18 cellular contexts compared by ENCODE assay signal in the genomic region with DNA sequence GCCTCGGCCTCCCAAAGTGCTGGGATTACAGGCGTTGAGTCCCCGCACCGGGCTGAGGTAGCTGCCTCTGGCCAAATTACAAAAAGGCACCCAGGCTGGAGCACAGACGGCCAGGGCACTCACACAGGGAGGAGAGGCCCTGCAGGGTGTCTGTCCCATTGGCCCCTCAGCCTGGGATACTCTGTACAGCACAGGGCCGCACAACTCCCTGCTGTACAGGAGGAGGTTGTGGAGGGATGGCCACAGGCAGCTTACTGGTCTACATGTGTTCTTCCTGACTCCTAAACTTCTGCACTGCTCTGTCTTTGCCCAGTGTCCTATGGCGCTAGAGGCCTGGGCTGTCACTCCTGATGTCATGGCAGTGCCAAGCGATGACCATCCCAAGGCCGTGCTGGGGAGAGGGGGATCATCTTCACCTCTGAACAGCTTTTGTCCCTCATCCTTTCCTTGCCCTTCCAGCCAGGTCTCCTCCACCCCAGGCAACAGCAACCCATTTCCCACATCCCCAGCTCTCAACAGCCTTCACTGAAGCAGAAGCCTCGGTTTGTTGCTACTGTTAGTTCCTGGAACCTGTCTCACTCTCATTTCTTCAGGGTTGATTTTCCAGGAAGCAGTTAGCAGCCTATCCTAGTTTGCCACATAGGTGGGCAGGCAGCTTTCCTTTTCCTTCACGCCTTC. TPM values are rescaled to one million over a fixed set of nuclear protein-coding genes. Genes with fewer than 3 reads are reported as not detected.
A peak's percentile ranks its signal among the peaks of the same experiment; 100 is the strongest.
DNase-seq lines count a peak whose midpoint lies in the region; ATAC-seq and TF ChIP-seq lines count a peak whose summit lies in the region.
"Had no signal": no experiment of that assay in that cellular context is flagged by ENCODE, and none has a peak within 500 bp of the region (broad histone marks: within the 10 kb centered on the region; RNA-seq: fewer than 3 reads in every experiment).

No MANE protein-coding gene starts in this region.

- H3K36me3 ChIP-seq in endodermal cell (ENCODE audit: control insufficient read depth, insufficient read depth, low read length) (peaks cover 14% of the 10 kb centered on the region), testis (ENCODE audit: low read depth, missing control alignments) (no peaks in the 10 kb centered on the region)

- H3K9me3 Mint-ChIP-seq in activated CD4-positive, alpha-beta memory T cell treated with anti-CD3 and anti-CD28 coated beads, Interleukin-2, amount 10 ng/mL, durations not matched to agents 7 days and 5 days = no peaks in the 10 kb centered on the region
- no peaks in the 10 kb centered on the region for H3K9me3 Mint-ChIP-seq in activated CD4-positive, alpha-beta memory T cell treated with anti-CD3 and anti-CD28 coated beads for 36 hours
- H3K9me3 Mint-ChIP-seq in T-cell (no peaks in the 10 kb centered on the region), endodermal cell (peaks cover 21% of the 10 kb centered on the region)
- H3K9me3 Mint-ChIP-seq in stimulated activated naive B cell treated with anti-CD40 and anti-IgM and Interleukin-4, amounts not matched to agents 10 μg/mL and 1 μg/mL and 100 μg/mL, for 72 hours = peaks cover 0 to 2% of the 10 kb centered on the region in 2 donors
- H3K9me3 Mint-ChIP-seq: natural killer cell had no signal

- POLR2A ChIA-PET in activated CD4-positive, alpha-beta memory T cell treated with anti-CD3 and anti-CD28 coated beads, Interleukin-2, amount 10 ng/mL, durations not matched to agents 7 days and 5 days (lab: Charles Lee) = no interaction called here
- POLR2A ChIA-PET in activated CD4-positive, alpha-beta memory T cell treated with anti-CD3 and anti-CD28 coated beads for 36 hours (lab: Charles Lee) = no interaction called here
- POLR2A ChIA-PET in T-cell (lab: Charles Lee) = interaction anchor here in 1 of 2 donors (0.7 kb wide), 1 partner anchor 13 kb away, joined by 5 read pairs; no protein-coding TSS in a partner anchor

- no peaks in the 10 kb centered on the region for H3K27me3 Mint-ChIP-seq in activated CD4-positive, alpha-beta memory T cell treated with anti-CD3 and anti-CD28 coated beads, Interleukin-2, amount 10 ng/mL, durations not matched to agents 7 days and 5 days
- no peaks in the 10 kb centered on the region for H3K27me3 Mint-ChIP-seq in activated CD4-positive, alpha-beta memory T cell treated with anti-CD3 and anti-CD28 coated beads for 36 hours
- no peaks in the 10 kb centered on the region for H3K27me3 Mint-ChIP-seq in T-cell
- H3K27me3 Mint-ChIP-seq in endodermal cell (ENCODE audit: insufficient read depth) = no peaks in the 10 kb centered on the region
- H3K27me3 Mint-ChIP-seq in stimulated activated naive B cell treated with anti-CD40 and anti-IgM and Interleukin-4, amounts not matched to agents 10 μg/mL and 1 μg/mL and 100 μg/mL, for 72 hours = no peaks in the 10 kb centered on the region

- no peaks in the 10 kb centered on the region for H3K27me3 ChIP-seq in endodermal cell (ENCODE audit: control insufficient read depth, insufficient read depth, low read length, poor library complexity, severe bottlenecking)
- no peaks in the 10 kb centered on the region for H3K27me3 ChIP-seq in testis
- H3K27me3 ChIP-seq: body of pancreas had no signal

- peaks cover 36% of the 10 kb centered on the region for H3K4me1 Mint-ChIP-seq in activated CD4-positive, alpha-beta memory T cell treated with anti-CD3 and anti-CD28 coated beads, Interleukin-2, amount 10 ng/mL, durations not matched to agents 7 days and 5 days
- H3K4me1 Mint-ChIP-seq in activated CD4-positive, alpha-beta memory T cell treated with anti-CD3 and anti-CD28 coated beads for 36 hours (ENCODE audit: low read depth) = peaks cover 23% of the 10 kb centered on the region
- H3K4me1 Mint-ChIP-seq in T-cell (peaks cover 25 to 28% (median 28%) of the 10 kb centered on the region in 3 donors), endodermal cell (peaks cover 30% of the 10 kb centered on the region)
- H3K4me1 Mint-ChIP-seq in stimulated activated naive B cell treated with anti-CD40 and anti-IgM and Interleukin-4, amounts not matched to agents 10 μg/mL and 1 μg/mL and 100 μg/mL, for 72 hours = peaks cover 11 to 25% of the 10 kb centered on the region in 2 donors

- intact Hi-C loops in activated CD4-positive, alpha-beta memory T cell treated with anti-CD3 and anti-CD28 coated beads for 36 hours (cut with micrococcal nuclease) = loop anchor here (10.0 kb wide), 3 partner anchors 112 to 752 kb away; a partner anchor contains a TSS
- intact Hi-C loops in testis (cut with DNase I; ENCODE audit: low total_unique reads) = no loop called here

- no peak for DNase-seq in activated CD4-positive, alpha-beta memory T cell treated with anti-CD3 and anti-CD28 coated beads, Interleukin-2, amount 10 ng/mL, durations not matched to agents 7 days and 5 days
- no peak for DNase-seq in activated CD4-positive, alpha-beta memory T cell treated with anti-CD3 and anti-CD28 coated beads for 36 hours
- DNase-seq in T-cell (no peak), endodermal cell (peak; percentile 49), GM03348 (ENCODE audit: low spot score) (no peak), testis (no peak), COLO829 (ENCODE audit: low spot score) (no peak)
- no peak for DNase-seq in stimulated activated naive B cell treated with anti-CD40 and anti-IgM and Interleukin-4, amounts not matched to agents 10 μg/mL and 1 μg/mL and 100 μg/mL, for 72 hours
- DNase-seq: activated naive CD4-positive, alpha-beta T cell treated with anti-CD3 and anti-CD28 coated beads, Interleukin-2, amount 50 U/mL, for 16 hours; body of pancreas; DMS79 treated with DMSO at 0.1 percent for 48 hours; hippocampal formation; natural killer cell; NCI-H1436 treated with DMSO at 0.1 percent for 48 hours; stimulated activated CD4-positive, alpha-beta T cell treated with anti-CD3 and anti-CD28 coated beads, Interleukin-4, amount 100 ng/mL, for 24 hours had no signal

- H3K27ac ChIP-seq in endodermal cell (ENCODE audit: low read depth, low read length) = no peak overlapping the region
- H3K27ac ChIP-seq in testis = no peak overlapping the region
- H3K27ac ChIP-seq: body of pancreas, coronary artery had no signal

- H3K4me3 Mint-ChIP-seq in activated CD4-positive, alpha-beta memory T cell treated with anti-CD3 and anti-CD28 coated beads, Interleukin-2, amount 10 ng/mL, durations not matched to agents 7 days and 5 days = peak overlapping the region; percentile 19
- H3K4me3 Mint-ChIP-seq in activated CD4-positive, alpha-beta memory T cell treated with anti-CD3 and anti-CD28 coated beads for 36 hours = no peak overlapping the region
- peak overlapping the region in 2 of 3 donors; percentile 42 to 85 for H3K4me3 Mint-ChIP-seq in T-cell
- peak overlapping the region; percentile 82 for H3K4me3 Mint-ChIP-seq in endodermal cell
- no peak overlapping the region for H3K4me3 Mint-ChIP-seq in stimulated activated naive B cell treated with anti-CD40 and anti-IgM and Interleukin-4, amounts not matched to agents 10 μg/mL and 1 μg/mL and 100 μg/mL, for 72 hours

- ATAC-seq in T-cell (replicated peaks in 1 of 4) = no peak
- ATAC-seq in stimulated activated naive B cell treated with anti-CD40 and anti-IgM and Interleukin-4, amounts not matched to agents 10 μg/mL and 1 μg/mL and 100 μg/mL, for 72 hours (replicated peaks) = no peak
- ATAC-seq: A549, body of pancreas, natural killer cell had no signal

- H3K36me3 Mint-ChIP-seq in activated CD4-positive, alpha-beta memory T cell treated with anti-CD3 and anti-CD28 coated beads, Interleukin-2, amount 10 ng/mL, durations not matched to agents 7 days and 5 days (ENCODE audit: low read depth) = peaks cover 11% of the 10 kb centered on the region
- peaks cover 6% of the 10 kb centered on the region for H3K36me3 Mint-ChIP-seq in activated CD4-positive, alpha-beta memory T cell treated with anti-CD3 and anti-CD28 coated beads for 36 hours
- H3K36me3 Mint-ChIP-seq in T-cell = peaks cover 7% of the 10 kb centered on the region
- H3K36me3 Mint-ChIP-seq in endodermal cell (ENCODE audit: low read depth) = peaks cover 23% of the 10 kb centered on the region
- H3K36me3 Mint-ChIP-seq in stimulated activated naive B cell treated with anti-CD40 and anti-IgM and Interleukin-4, amounts not matched to agents 10 μg/mL and 1 μg/mL and 100 μg/mL, for 72 hours = peaks cover 2 to 4% of the 10 kb centered on the region in 2 donors
- H3K36me3 Mint-ChIP-seq: natural killer cell had no signal

- H3K4me1 ChIP-seq in endodermal cell (ENCODE audit: control insufficient read depth, insufficient read depth, low read length) (no peaks in the 10 kb centered on the region), testis (peaks cover 7% of the 10 kb centered on the region)

- H3K4me3 ChIP-seq in endodermal cell (ENCODE audit: low read length) (no peak overlapping the region), testis (no peak overlapping the region)
- H3K4me3 ChIP-seq: A549, body of pancreas, coronary artery, smooth muscle cell had no signal

- no peak for TF ChIP-seq POLR2A in testis (IDR thresholded peaks at IDR 0.05)

- no peak overlapping the region for H3K9ac ChIP-seq in endodermal cell (ENCODE audit: extremely low read depth, low read length, poor library complexity, severe bottlenecking)

- H3K27ac Mint-ChIP-seq in activated CD4-positive, alpha-beta memory T cell treated with anti-CD3 and anti-CD28 coated beads, Interleukin-2, amount 10 ng/mL, durations not matched to agents 7 days and 5 days = peak overlapping the region; percentile 15
- no peak overlapping the region for H3K27ac Mint-ChIP-seq in activated CD4-positive, alpha-beta memory T cell treated with anti-CD3 and anti-CD28 coated beads for 36 hours
- H3K27ac Mint-ChIP-seq in T-cell = no peak overlapping the region
- H3K27ac Mint-ChIP-seq in endodermal cell = peak overlapping the region; percentile 23
- H3K27ac Mint-ChIP-seq in stimulated activated naive B cell treated with anti-CD40 and anti-IgM and Interleukin-4, amounts not matched to agents 10 μg/mL and 1 μg/mL and 100 μg/mL, for 72 hours = peak overlapping the region; percentile 52

- CTCF ChIA-PET in activated CD4-positive, alpha-beta memory T cell treated with anti-CD3 and anti-CD28 coated beads, Interleukin-2, amount 10 ng/mL, durations not matched to agents 7 days and 5 days (lab: Charles Lee) = interaction anchor here (0.7 to 1.3 kb wide), 3 partner anchors 89 to 199 kb away, joined by 3 to 4 read pairs (median 3); no protein-coding TSS in a partner anchor
- CTCF ChIA-PET in activated CD4-positive, alpha-beta memory T cell treated with anti-CD3 and anti-CD28 coated beads for 36 hours (lab: Charles Lee) = interaction anchor here (0.8 to 1.5 kb wide), 2 partner anchors 15 to 164 kb away, joined by 3 to 5 read pairs; no protein-coding TSS in a partner anchor
- CTCF ChIA-PET in T-cell (lab: Charles Lee) = interaction anchor here in 1 of 2 donors (0.6 kb wide), 1 partner anchor 200 kb away, joined by 3 read pairs; no protein-coding TSS in a partner anchor

- 93 to 95% methylated on average over 10 to 11 of the region's 11 CpGs for WGBS in endodermal cell (ENCODE audit: insufficient coverage in 1 of 2, insufficient read length in 1 of 2), 2 experiments
- WGBS in testis, 2 donors = 85 to 90% methylated on average over 10 to 11 of the region's 11 CpGs

- no peaks in the 10 kb centered on the region for H3K9me3 ChIP-seq in endodermal cell (ENCODE audit: control insufficient read depth, low read length)
- no peaks in the 10 kb centered on the region for H3K9me3 ChIP-seq in testis
- H3K9me3 ChIP-seq: A549, body of pancreas had no signal

- TF ChIP-seq CTCF in endodermal cell (conservative IDR thresholded peaks at IDR 0.05) = no peak
- TF ChIP-seq CTCF in testis (IDR thresholded peaks at IDR 0.05) = no peak

RNA-seq across cellular contexts. Expression of a gene that starts 1.8 kb away (rescaled TPM):
- 10 to 100 TPM; 34.9 to 36.2 TPM for total RNA-seq in activated CD4-positive, alpha-beta memory T cell treated with anti-CD3 and anti-CD28 coated beads, Interleukin-2, amount 10 ng/mL, durations not matched to agents 7 days and 5 days
- 10 to 100 TPM; 32.0 to 35.2 TPM for total RNA-seq in activated CD4-positive, alpha-beta memory T cell treated with anti-CD3 and anti-CD28 coated beads for 36 hours
- 10 to 100 TPM; 25.1 to 29.9 (median 25.6) TPM for total RNA-seq in T-cell
- total RNA-seq in endodermal cell = 10 to 100 TPM; 40.4 to 42.9 TPM
- polyA plus RNA-seq in endodermal cell (2013, experiment 1 of 2) = 43.1 TPM
- 44.9 TPM for polyA plus RNA-seq in endodermal cell (2013, experiment 2 of 2)
- 10 to 100 TPM; 28.9 to 29.7 TPM for total RNA-seq in testis
- 22.1 TPM for polyA plus RNA-seq in testis (ENCODE audit: insufficient read depth, low read depth, low replicate concordance)

Comparison
In these comparisons a context has a peak if more than half of its experiments do, and no peak if none do; other contexts are left out.
1. H3K27ac Mint-ChIP-seq: peak in activated CD4-positive, alpha-beta memory T cell treated with anti-CD3 and anti-CD28 coated beads, Interleukin-2, amount 10 ng/mL, durations not matched to agents 7 days and 5 days (single experiment), endodermal cell (single experiment) and stimulated activated naive B cell treated with anti-CD40 and anti-IgM and Interleukin-4, amounts not matched to agents 10 μg/mL and 1 μg/mL and 100 μg/mL, for 72 hours (single experiment); none in activated CD4-positive, alpha-beta memory T cell treated with anti-CD3 and anti-CD28 coated beads for 36 hours (single experiment) and T-cell (0 of 2).
2. H3K4me3 Mint-ChIP-seq: peak in activated CD4-positive, alpha-beta memory T cell treated with anti-CD3 and anti-CD28 coated beads, Interleukin-2, amount 10 ng/mL, durations not matched to agents 7 days and 5 days (single experiment), T-cell (2 of 3) and endodermal cell (single experiment); none in activated CD4-positive, alpha-beta memory T cell treated with anti-CD3 and anti-CD28 coated beads for 36 hours (single experiment) and stimulated activated naive B cell treated with anti-CD40 and anti-IgM and Interleukin-4, amounts not matched to agents 10 μg/mL and 1 μg/mL and 100 μg/mL, for 72 hours (0 of 2).